In the genomic region with DNA sequence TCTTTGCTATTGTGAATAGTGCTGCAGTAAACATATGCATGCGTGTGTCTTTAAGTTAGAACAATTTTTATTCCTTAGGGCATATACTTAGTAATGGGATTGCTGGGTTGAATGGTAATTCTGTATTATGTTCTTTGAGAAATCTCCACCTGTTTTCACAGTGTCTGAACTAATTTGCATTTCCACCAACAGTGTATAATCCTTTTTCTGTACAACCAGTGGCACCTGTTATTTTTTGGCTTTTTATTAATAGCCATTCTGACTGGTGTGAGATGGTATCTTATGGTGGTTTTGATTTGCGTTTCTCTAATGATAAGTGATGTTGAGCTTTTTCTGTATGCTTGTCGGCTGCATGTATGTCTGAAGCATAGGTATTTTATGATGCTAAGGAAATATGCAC, we compare ENCODE assay signal across 29 cellular contexts.
"Had no signal": no experiment of that assay in that cellular context is flagged by ENCODE, and none has a peak within 500 bp of the region (broad histone marks: within the 10 kb centered on the region; RNA-seq: fewer than 3 reads in every experiment).

No MANE protein-coding gene starts in this region.

- H3K36me3 Mint-ChIP-seq: naive thymus-derived CD4-positive, alpha-beta T cell; natural killer cell; neural progenitor cell; stimulated activated memory B cell treated with anti-CD40 and anti-IgM and Interleukin-4, amounts not matched to agents 10 μg/mL and 1 μg/mL and 100 μg/mL, for 72 hours had no signal

- H3K27ac Mint-ChIP-seq: naive thymus-derived CD4-positive, alpha-beta T cell; natural killer cell; nephron; neural progenitor cell; progenitor cell of endocrine pancreas; stimulated activated memory B cell treated with anti-CD40 and anti-IgM and Interleukin-4, amounts not matched to agents 10 μg/mL and 1 μg/mL and 100 μg/mL, for 72 hours had no signal

- H3K9me3 ChIP-seq: ovary, psoas muscle, right lobe of liver, sigmoid colon, testis, vagina had no signal

- H3K27ac ChIP-seq: neural progenitor cell, ovary, parathyroid adenoma, psoas muscle, right lobe of liver, sigmoid colon, suprapubic skin, testis, tibial nerve, upper lobe of left lung, vagina had no signal

- H3K27me3 ChIP-seq: neural progenitor cell, ovary, right lobe of liver, sigmoid colon, suprapubic skin, testis, tibial nerve, upper lobe of left lung, vagina had no signal

- H3K36me3 ChIP-seq: ovary, right lobe of liver, sigmoid colon, suprapubic skin, tibial nerve, upper lobe of left lung, vagina had no signal

- H3K4me1 Mint-ChIP-seq: naive thymus-derived CD4-positive, alpha-beta T cell; natural killer cell; neural progenitor cell; stimulated activated memory B cell treated with anti-CD40 and anti-IgM and Interleukin-4, amounts not matched to agents 10 μg/mL and 1 μg/mL and 100 μg/mL, for 72 hours; stimulated activated naive CD8-positive, alpha-beta T cell treated with anti-CD3 and anti-CD28 coated beads, Interleukin-15, amount 100 ng/mL, for 72 hours had no signal

- ATAC-seq: naive thymus-derived CD4-positive, alpha-beta T cell; natural killer cell; psoas muscle; right cardiac atrium; right lobe of liver; stimulated activated memory B cell treated with anti-CD40 and anti-IgM and Interleukin-4, amounts not matched to agents 10 μg/mL and 1 μg/mL and 100 μg/mL, for 72 hours; stimulated activated naive CD8-positive, alpha-beta T cell treated with anti-CD3 and anti-CD28 coated beads, Interleukin-15, amount 100 ng/mL, for 72 hours; stimulated activated naive CD8-positive, alpha-beta T cell treated with anti-CD3 and anti-CD28 coated beads, Interleukin-15, Interleukin-2, amounts not matched to agents 100 U/mL and 50 U/mL, for 24 hours had no signal

- H3K4me1 ChIP-seq: neural progenitor cell, parathyroid adenoma, psoas muscle, right lobe of liver, sigmoid colon, suprapubic skin, testis, tibial nerve, upper lobe of left lung, vagina had no signal

- H3K4me3 ChIP-seq: neural progenitor cell, ovary, psoas muscle, right lobe of liver, sigmoid colon, suprapubic skin, testis, tibial nerve, upper lobe of left lung, vagina had no signal

- DNase-seq: naive thymus-derived CD4-positive, alpha-beta T cell; natural killer cell; occipital lobe; ovary; posterior cingulate gyrus; psoas muscle; right cardiac atrium; right lobe of liver; sigmoid colon; small intestine; stimulated activated CD4-positive, alpha-beta T cell treated with anti-CD3 and anti-CD28 coated beads, Interleukin-15, amount 100 ng/mL, for 24 hours; stimulated activated CD4-positive, alpha-beta T cell treated with anti-CD3 and anti-CD28 coated beads, Interleukin-2, amount 100 ng/mL, for 24 hours; stimulated activated CD4-positive, alpha-beta T cell treated with anti-CD3 and anti-CD28 coated beads, Interleukin-2, amount 100 ng/mL, for 48 hours; stimulated activated CD4-positive, alpha-beta T cell treated with anti-CD3 and anti-CD28 coated beads, Interleukin-4, amount 100 ng/mL, for 24 hours; stimulated activated naive CD4-positive, alpha-beta T cell; stimulated activated naive CD8-positive, alpha-beta T cell treated with anti-CD3 and anti-CD28 coated beads, Interleukin-15, amount 100 ng/mL, for 72 hours; stimulated activated naive CD8-positive, alpha-beta T cell treated with anti-CD3 and anti-CD28 coated beads, Interleukin-15, Interleukin-2, amounts not matched to agents 100 U/mL and 50 U/mL, for 24 hours; substantia nigra; testis; trophoblast cell; upper lobe of left lung had no signal

- H3K4me3 Mint-ChIP-seq: naive thymus-derived CD4-positive, alpha-beta T cell; natural killer cell; nephron; neural progenitor cell; stimulated activated memory B cell treated with anti-CD40 and anti-IgM and Interleukin-4, amounts not matched to agents 10 μg/mL and 1 μg/mL and 100 μg/mL, for 72 hours; stimulated activated naive CD8-positive, alpha-beta T cell treated with anti-CD3 and anti-CD28 coated beads, Interleukin-15, amount 100 ng/mL, for 72 hours had no signal
